Comparison of ENCODE assay signal across 1 cellular context in the genomic region with DNA sequence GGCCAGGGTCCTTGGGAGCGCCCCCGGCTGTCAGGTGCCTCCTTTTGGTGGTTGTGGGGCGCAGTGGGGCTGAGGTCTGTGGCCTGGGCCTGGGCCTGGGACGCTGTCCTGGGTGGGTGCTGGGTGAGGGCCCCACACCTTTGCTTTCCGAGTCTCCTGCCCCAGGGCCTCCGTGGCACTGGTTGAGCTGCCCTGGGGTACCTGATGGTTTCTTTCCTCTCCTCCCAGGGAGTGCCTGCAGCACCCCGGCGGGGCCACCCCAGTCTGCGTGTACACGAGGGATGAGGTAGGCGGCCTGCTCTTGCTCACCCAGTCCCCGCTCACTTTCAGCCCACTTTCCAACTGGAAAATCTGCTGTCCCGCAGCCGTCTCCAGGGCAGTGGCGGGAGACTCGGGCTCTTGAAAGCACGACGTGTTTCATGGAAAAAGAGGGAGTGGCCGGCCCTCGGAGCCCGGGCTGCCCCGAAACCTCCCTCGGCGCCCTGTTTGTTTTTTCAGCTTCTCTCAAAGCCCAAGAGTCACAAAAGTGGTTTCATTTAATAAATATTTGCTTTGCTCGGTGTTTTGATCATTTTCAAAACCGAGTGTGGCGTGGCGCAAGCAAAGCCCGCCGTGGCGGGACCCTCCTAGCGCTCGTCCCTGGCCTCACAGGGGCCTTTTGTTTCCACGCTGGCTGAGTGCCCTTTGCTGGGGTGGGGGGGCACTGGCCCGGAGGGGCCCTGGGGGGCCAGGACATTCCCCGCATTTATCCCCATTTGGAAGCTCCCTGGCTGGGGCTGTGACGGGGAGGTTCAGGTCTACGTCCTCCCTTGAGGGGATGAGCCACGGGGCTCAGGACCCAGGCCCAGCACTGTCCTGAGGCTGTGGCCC.
TF ChIP-seq lines count a peak whose summit lies in the region.

No MANE protein-coding gene starts in this region.

TF ChIP-seq in HepG2, 621 proteins besides CTCF, POLR2A, EP300 and RAD21 (continued from another document and continues in another):
- TF ChIP-seq TFDP2 (CRISPR knock-in tag; IDR thresholded peaks at IDR 0.05) (peak; percentile 53), ETV5 (CRISPR knock-in tag; IDR thresholded peaks at IDR 0.05; ENCODE audit: borderline replicate concordance) (peak; percentile 44), MTA3 (CRISPR knock-in tag; IDR thresholded peaks at IDR 0.05) (no peak), MEF2D (CRISPR knock-in tag; IDR thresholded peaks at IDR 0.05) (no peak), SRSF9 (IDR thresholded peaks at IDR 0.05; ENCODE audit: borderline replicate concordance, insufficient read depth, low read depth, low read length, poor library complexity, severe bottlenecking) (no peak), HNF4A (CRISPR knock-in tag; IDR thresholded peaks at IDR 0.05) (peak; percentile 66), YEATS2 (CRISPR knock-in tag; IDR thresholded peaks at IDR 0.05; ENCODE audit: borderline replicate concordance) (peak; percentile 21; the same call in 1 of the 2 replicates), NAIF1 (CRISPR knock-in tag; IDR thresholded peaks at IDR 0.05; ENCODE audit: borderline replicate concordance) (0 out of 2 replicates have a peak, but pooled peaks have one; percentile 4), FOXK1 (CRISPR knock-in tag; IDR thresholded peaks at IDR 0.05; ENCODE audit: borderline replicate concordance, low read depth) (peak; percentile 45; the same call in 1 of the 2 replicates), ZNF605 (CRISPR knock-in tag; IDR thresholded peaks at IDR 0.05) (no peak; the same call in 1 of the 2 replicates), RBM22 (optimal IDR thresholded peaks at IDR 0.05; ENCODE audit: low read length) (peak; percentile 46), BRD4 (CRISPR knock-in tag; IDR thresholded peaks at IDR 0.05) (0 out of 2 replicates have a peak, but pooled peaks have one; percentile 93), YEATS4 (CRISPR knock-in tag; IDR thresholded peaks at IDR 0.05; ENCODE audit: borderline replicate concordance) (peak; percentile 74), ZNF672 (CRISPR knock-in tag; IDR thresholded peaks at IDR 0.05) (peak; percentile 44; the same call in 1 of the 2 replicates), MYC (CRISPR knock-in tag; IDR thresholded peaks at IDR 0.05; ENCODE audit: borderline replicate concordance) (no peak; the same call in 1 of the 2 replicates), ZNF280D (CRISPR knock-in tag; IDR thresholded peaks at IDR 0.05) (peak; percentile 61), ZNF850 (CRISPR knock-in tag; conservative IDR thresholded peaks at IDR 0.05) (peak; percentile 91; the same call in 1 of the 2 replicates), PTBP1 (IDR thresholded peaks at IDR 0.05; ENCODE audit: low read depth, low read length, poor library complexity, severe bottlenecking) (peak; percentile 22), U2AF2 (IDR thresholded peaks at IDR 0.05; ENCODE audit: low read depth, low read length) (no peak), MYPOP (CRISPR knock-in tag; IDR thresholded peaks at IDR 0.05) (peak; percentile 86), REL (CRISPR knock-in tag; conservative IDR thresholded peaks at IDR 0.05) (peak; percentile 57; the same call in 1 of the 2 replicates), ZNF777 (CRISPR knock-in tag; IDR thresholded peaks at IDR 0.05) (peak; percentile 47; the same call in 1 of the 2 replicates), ZKSCAN1 (IDR thresholded peaks at IDR 0.05; ENCODE audit: low read length) (no peak), BCL6 (CRISPR knock-in tag; IDR thresholded peaks at IDR 0.05) (peak; percentile 77; the same call in 1 of the 2 replicates), NCOA1 (CRISPR knock-in tag; IDR thresholded peaks at IDR 0.05) (peak; percentile 7; the same call in 1 of the 2 replicates), ZNF432 (CRISPR knock-in tag; IDR thresholded peaks at IDR 0.05; ENCODE audit: borderline replicate concordance) (no peak), RELA (CRISPR knock-in tag; IDR thresholded peaks at IDR 0.05) (0 out of 2 replicates have a peak, but pooled peaks have one; percentile 10), NFE2 (CRISPR knock-in tag; IDR thresholded peaks at IDR 0.05) (no peak), MXD1 (CRISPR knock-in tag; IDR thresholded peaks at IDR 0.05) (0 out of 2 replicates have a peak, but pooled peaks have one; percentile 11), ZNF800 (CRISPR knock-in tag; IDR thresholded peaks at IDR 0.05) (peak; percentile 86; the same call in 1 of the 2 replicates), NCOR1 (IDR thresholded peaks at IDR 0.05; ENCODE audit: borderline replicate concordance, low read length) (peak; percentile 73; the same call in 1 of the 2 replicates)
- TF ChIP-seq, protein P1, sequence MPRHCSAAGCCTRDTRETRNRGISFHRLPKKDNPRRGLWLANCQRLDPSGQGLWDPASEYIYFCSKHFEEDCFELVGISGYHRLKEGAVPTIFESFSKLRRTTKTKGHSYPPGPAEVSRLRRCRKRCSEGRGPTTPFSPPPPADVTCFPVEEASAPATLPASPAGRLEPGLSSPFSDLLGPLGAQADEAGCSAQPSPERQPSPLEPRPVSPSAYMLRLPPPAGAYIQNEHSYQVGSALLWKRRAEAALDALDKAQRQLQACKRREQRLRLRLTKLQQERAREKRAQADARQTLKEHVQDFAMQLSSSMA (CRISPR knock-in tag; IDR thresholded peaks at IDR 0.05): no peak
- TF ChIP-seq, protein P2, sequence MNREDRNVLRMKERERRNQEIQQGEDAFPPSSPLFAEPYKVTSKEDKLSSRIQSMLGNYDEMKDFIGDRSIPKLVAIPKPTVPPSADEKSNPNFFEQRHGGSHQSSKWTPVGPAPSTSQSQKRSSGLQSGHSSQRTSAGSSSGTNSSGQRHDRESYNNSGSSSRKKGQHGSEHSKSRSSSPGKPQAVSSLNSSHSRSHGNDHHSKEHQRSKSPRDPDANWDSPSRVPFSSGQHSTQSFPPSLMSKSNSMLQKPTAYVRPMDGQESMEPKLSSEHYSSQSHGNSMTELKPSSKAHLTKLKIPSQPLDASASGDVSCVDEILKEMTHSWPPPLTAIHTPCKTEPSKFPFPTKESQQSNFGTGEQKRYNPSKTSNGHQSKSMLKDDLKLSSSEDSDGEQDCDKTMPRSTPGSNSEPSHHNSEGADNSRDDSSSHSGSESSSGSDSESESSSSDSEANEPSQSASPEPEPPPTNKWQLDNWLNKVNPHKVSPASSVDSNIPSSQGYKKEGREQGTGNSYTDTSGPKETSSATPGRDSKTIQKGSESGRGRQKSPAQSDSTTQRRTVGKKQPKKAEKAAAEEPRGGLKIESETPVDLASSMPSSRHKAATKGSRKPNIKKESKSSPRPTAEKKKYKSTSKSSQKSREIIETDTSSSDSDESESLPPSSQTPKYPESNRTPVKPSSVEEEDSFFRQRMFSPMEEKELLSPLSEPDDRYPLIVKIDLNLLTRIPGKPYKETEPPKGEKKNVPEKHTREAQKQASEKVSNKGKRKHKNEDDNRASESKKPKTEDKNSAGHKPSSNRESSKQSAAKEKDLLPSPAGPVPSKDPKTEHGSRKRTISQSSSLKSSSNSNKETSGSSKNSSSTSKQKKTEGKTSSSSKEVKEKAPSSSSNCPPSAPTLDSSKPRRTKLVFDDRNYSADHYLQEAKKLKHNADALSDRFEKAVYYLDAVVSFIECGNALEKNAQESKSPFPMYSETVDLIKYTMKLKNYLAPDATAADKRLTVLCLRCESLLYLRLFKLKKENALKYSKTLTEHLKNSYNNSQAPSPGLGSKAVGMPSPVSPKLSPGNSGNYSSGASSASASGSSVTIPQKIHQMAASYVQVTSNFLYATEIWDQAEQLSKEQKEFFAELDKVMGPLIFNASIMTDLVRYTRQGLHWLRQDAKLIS (CRISPR knock-in tag; IDR thresholded peaks at IDR 0.05): peak; percentile 92
- TF ChIP-seq, protein P3, sequence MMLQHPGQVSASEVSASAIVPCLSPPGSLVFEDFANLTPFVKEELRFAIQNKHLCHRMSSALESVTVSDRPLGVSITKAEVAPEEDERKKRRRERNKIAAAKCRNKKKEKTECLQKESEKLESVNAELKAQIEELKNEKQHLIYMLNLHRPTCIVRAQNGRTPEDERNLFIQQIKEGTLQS (CRISPR knock-in tag; IDR thresholded peaks at IDR 0.05): no peak; the same call in 1 of the 2 replicates
